ENCODE assay signal across 8 cellular contexts in genomic region chrX:68498044-68498507, GRCh38. TPM values are rescaled to one million over a fixed set of nuclear protein-coding genes. Genes with fewer than 3 reads are reported as not detected.
DNase-seq lines count a peak whose midpoint lies in the region; ATAC-seq, FAIRE-seq and TF ChIP-seq lines count a peak whose summit lies in the region.

No MANE protein-coding gene starts in this region.

- H3K27ac Mint-ChIP-seq in CD4-positive, alpha-beta memory T cell = peak overlapping the region; percentile 96 to 99 (median 98)

- peaks cover 6 to 46% (median 26%) of the 10 kb centered on the region in 4 donors for H3K4me1 Mint-ChIP-seq in CD4-positive, alpha-beta memory T cell

- H3K79me2 ChIP-seq in Karpas-422 (ENCODE audit: low read length) = peaks cover 40% of the 10 kb centered on the region

- H2AFZ ChIP-seq in Karpas-422 (ENCODE audit: low read length) = peak overlapping the region; percentile 74; the same call in 1 of the 2 replicates

- ATAC-seq in mucosa of descending colon (peak; percentile 19), GM21717 (IDR thresholded peaks at IDR 0.05; ENCODE audit: unreplicated experiment) (no peak), HG02642 (IDR thresholded peaks at IDR 0.05; ENCODE audit: poor library complexity, unreplicated experiment) (no peak)

- DNase-seq in CD4-positive, alpha-beta memory T cell = peak in 2 of 5 donors; percentile 6 to 11
- DNase-seq in Karpas-422 (no peak), bronchial epithelial cell (ENCODE audit: low read depth) (peak; percentile 52), mucosa of descending colon (no peak), NCI-H526 treated with DMSO at 0.1 percent for 48 hours (lab: John Stamatoyannopoulos, UW) (no peak), iPS-NIHi7 (ENCODE audit: extremely low spot score) (no peak)

- H3K36me3 ChIP-seq in CD4-positive, alpha-beta memory T cell (ENCODE audit: insufficient read depth, low read length) = no peaks in the 10 kb centered on the region
- H3K36me3 ChIP-seq in Karpas-422 (ENCODE audit: insufficient read depth, low read length) (no peaks in the 10 kb centered on the region), bronchial epithelial cell (ENCODE audit: control insufficient read depth, insufficient read depth, low read length) (no peaks in the 10 kb centered on the region), mucosa of descending colon (ENCODE audit: low read depth) (no peaks in the 10 kb centered on the region)

- POLR2A ChIA-PET in CD4-positive, alpha-beta memory T cell (lab: Charles Lee; ENCODE audit: partially characterized antibody) = no interaction called here

- peaks cover 0 to 12% of the 10 kb centered on the region in 2 donors for H3K36me3 Mint-ChIP-seq in CD4-positive, alpha-beta memory T cell

- intact Hi-C loops in CD4-positive, alpha-beta memory T cell (cut with micrococcal nuclease) = loop anchor here (2.0 kb wide), 1 partner anchor 331 kb away; the partner anchor contains the start of gene EFNB1
- intact Hi-C loops in mucosa of descending colon (cut with DNase I, micrococcal nuclease) = no loop called here

- peak overlapping the region; percentile 49 to 72 for H3K4me3 ChIP-seq in CD4-positive, alpha-beta memory T cell (ENCODE audit: low read length in 2 of 2)
- peak overlapping the region; percentile 73 for H3K4me3 ChIP-seq in Karpas-422 (ENCODE audit: low read length)
- H3K4me3 ChIP-seq in bronchial epithelial cell (ENCODE audit: low read depth, low read length) = peak overlapping the region; percentile 79
- peak overlapping the region; percentile 57 for H3K4me3 ChIP-seq in mucosa of descending colon

- CTCF ChIA-PET in CD4-positive, alpha-beta memory T cell (lab: Charles Lee; ENCODE audit: partially characterized antibody) = no interaction called here

- H3K4me2 ChIP-seq in Karpas-422 (ENCODE audit: low read depth, low read length, poor library complexity, severe bottlenecking) = peak overlapping the region; percentile 82

- H3K9me3 ChIP-seq in CD4-positive, alpha-beta memory T cell (ENCODE audit: control insufficient read depth in 1 of 2, low read length in 2 of 2) = no peaks in the 10 kb centered on the region
- no peaks in the 10 kb centered on the region for H3K9me3 ChIP-seq in Karpas-422 (ENCODE audit: low read length)
- H3K9me3 ChIP-seq in mucosa of descending colon = no peaks in the 10 kb centered on the region

- 0 out of 2 replicates have a peak, but pooled peaks cover 3% of the 10 kb centered on the region for H4K20me1 ChIP-seq in Karpas-422 (ENCODE audit: insufficient read depth, low read depth, low read length)

- H3K9me2 ChIP-seq in Karpas-422 (replicated peaks; ENCODE audit: insufficient read depth, low read length) = no peaks in the 10 kb centered on the region

- no peaks in the 10 kb centered on the region for H3K9me3 Mint-ChIP-seq in CD4-positive, alpha-beta memory T cell

- H3K4me3 Mint-ChIP-seq in CD4-positive, alpha-beta memory T cell = peak overlapping the region; percentile 91 to 98 (median 94)

- TF ChIP-seq CTCF in bronchial epithelial cell (IDR thresholded peaks at IDR 0.05; ENCODE audit: insufficient read depth, low read length, severe bottlenecking) = no peak
- no peak for TF ChIP-seq CTCF in mucosa of descending colon (IDR thresholded peaks at IDR 0.05)

- peak overlapping the region; percentile 90 for H3K27ac ChIP-seq in CD4-positive, alpha-beta memory T cell (ENCODE audit: low read depth, low read length)
- H3K27ac ChIP-seq in Karpas-422 (ENCODE audit: low read length) = no peak overlapping the region

- peaks cover 0 to 7% of the 10 kb centered on the region in 2 donors for H3K27me3 Mint-ChIP-seq in CD4-positive, alpha-beta memory T cell

- peaks cover 23% of the 10 kb centered on the region for H3K4me1 ChIP-seq in CD4-positive, alpha-beta memory T cell (ENCODE audit: insufficient read depth, low read length)
- H3K4me1 ChIP-seq in Karpas-422 (ENCODE audit: low read length) = peaks cover 9% of the 10 kb centered on the region
- H3K4me1 ChIP-seq in mucosa of descending colon (ENCODE audit: low read depth) = no peaks in the 10 kb centered on the region

- H3K9ac ChIP-seq in Karpas-422 (ENCODE audit: low read length) = peak overlapping the region; percentile 84

- FAIRE-seq in bronchial epithelial cell (lab: Jason Lieb, UNC) = no peak

- H3K27me3 ChIP-seq in CD4-positive, alpha-beta memory T cell (ENCODE audit: insufficient read depth, low read length) = no peaks in the 10 kb centered on the region
- H3K27me3 ChIP-seq in Karpas-422 (ENCODE audit: low read length) = no peaks in the 10 kb centered on the region
- H3K27me3 ChIP-seq in bronchial epithelial cell (ENCODE audit: control insufficient read depth, insufficient read depth, low read length) = no peaks in the 10 kb centered on the region

RNA-seq across cellular contexts. Expression of gene YIPF6, which starts 0.8 kb away (rescaled TPM):
- 10 to 100 TPM; 17.1 to 18.9 TPM for total RNA-seq in CD4-positive, alpha-beta memory T cell
- polyA plus RNA-seq in CD4-positive, alpha-beta memory T cell = 10 to 100 TPM; 22.2 to 23.2 TPM
- total RNA-seq in Karpas-422 (2014; rRNA removed; shearing (Covaris generic); ENCODE audit: low replicate concordance) = 4.0 and 8.9 TPM in 2 replicates
- 35.6 and 37.1 TPM in 2 replicates for total RNA-seq in bronchial epithelial cell
- 10 to 100 TPM; 43.4 to 43.9 (median 43.6) TPM for total RNA-seq in mucosa of descending colon
